8 cellular contexts compared by ENCODE assay signal in genomic region chr22:35376728-35377472, GRCh38. TPM values are rescaled to one million over a fixed set of nuclear protein-coding genes. Genes with fewer than 3 reads are reported as not detected.
DNase-seq lines count a peak whose midpoint lies in the region; ATAC-seq and TF ChIP-seq lines count a peak whose summit lies in the region.

No MANE protein-coding gene starts in this region.

- no CpG with 5 or more reads among the region's 17 CpGs for WGBS in trophoblast cell (ENCODE audit: extremely low coverage, insufficient coverage, insufficient read length)

- peak; percentile 94 for DNase-seq in CMK (ENCODE audit: low read depth)
- peak; percentile 76 for DNase-seq in GM19240 (ENCODE audit: insufficient read length, low spot score)
- DNase-seq in PC-3, result peak; percentile 94
- peak; percentile 94 to 98 for DNase-seq in ascending aorta (ENCODE audit: low spot score in 2 of 2)
- DNase-seq in left ventricle myocardium superior, result peak; percentile 88
- peak; percentile 97 to 99 for DNase-seq in trophoblast cell

- H3K4me2 ChIP-seq in PC-3 (ENCODE audit: low read length) (peak overlapping the region; percentile 50), trophoblast cell (ENCODE audit: low read length) (peak overlapping the region; percentile 48)

- H3K23ac ChIP-seq in trophoblast cell (ENCODE audit: low read length), result no peak overlapping the region

- H2BK120ac ChIP-seq in trophoblast cell (ENCODE audit: insufficient read depth, low read length, poor library complexity), result peak overlapping the region; percentile 80

- peak overlapping the region; percentile 48 for H2BK12ac ChIP-seq in trophoblast cell (ENCODE audit: low read length)

- H3K9me3 ChIP-seq in PC-3 (ENCODE audit: low read length), result no peaks in the 10 kb centered on the region
- no peaks in the 10 kb centered on the region for H3K9me3 ChIP-seq in ascending aorta
- peaks cover 2% of the 10 kb centered on the region for H3K9me3 ChIP-seq in trophoblast cell (ENCODE audit: insufficient read depth, low read depth, low read length)

- H3K79me1 ChIP-seq in trophoblast cell (ENCODE audit: low read length), result peaks cover 50% of the 10 kb centered on the region

- H2BK5ac ChIP-seq in trophoblast cell (ENCODE audit: low read depth, low read length, poor library complexity), result peak overlapping the region; percentile 85

- H4K20me1 ChIP-seq in PC-3 (ENCODE audit: low read length), result no peaks in the 10 kb centered on the region

- TF ChIP-seq CTCF in PC-3 (conservative IDR thresholded peaks at IDR 0.05; ENCODE audit: low read depth, low read length) (no peak), ascending aorta (IDR thresholded peaks at IDR 0.05) (no peak)

- H3K36me3 ChIP-seq in PC-3 (ENCODE audit: low read depth, low read length) (no peaks in the 10 kb centered on the region), ascending aorta (no peaks in the 10 kb centered on the region), trophoblast cell (ENCODE audit: control insufficient read depth in 1 of 2, insufficient read depth in 2 of 2, low read length in 2 of 2) (no peaks in the 10 kb centered on the region)

- H4K12ac ChIP-seq in trophoblast cell (ENCODE audit: low read depth, low read length), result peak overlapping the region; percentile 48

- peaks cover 6% of the 10 kb centered on the region for H3K79me2 ChIP-seq in PC-3 (ENCODE audit: low read length)
- peaks cover 10% of the 10 kb centered on the region for H3K79me2 ChIP-seq in trophoblast cell (ENCODE audit: control insufficient read depth, insufficient read depth, low read length, poor library complexity)

- H3K9ac ChIP-seq in PC-3 (ENCODE audit: low read length) (peak overlapping the region; percentile 55), trophoblast cell (ENCODE audit: low read length) (no peak overlapping the region)

- H3K27ac ChIP-seq in PC-3 (ENCODE audit: low read length) (peak overlapping the region; percentile 66), ascending aorta (peak overlapping the region; percentile 70 to 74), trophoblast cell (ENCODE audit: low read depth, low read length) (peak overlapping the region; percentile 69)

- H3K14ac ChIP-seq in trophoblast cell (ENCODE audit: low read length), result peak overlapping the region; percentile 59

- H3K4ac ChIP-seq in trophoblast cell (ENCODE audit: low read depth, low read length), result peak overlapping the region; percentile 54

- BruUV-seq in PC-3 (replicated peaks; lab: Mats Ljungman, UMichigan), result no TSS peak

- H2AK5ac ChIP-seq in trophoblast cell (ENCODE audit: low read length), result peak overlapping the region; percentile 38

- H4K8ac ChIP-seq in trophoblast cell (ENCODE audit: low read depth, low read length), result peak overlapping the region; percentile 75

- H2AFZ ChIP-seq in PC-3 (ENCODE audit: low read length) (peak overlapping the region; percentile 41; the same call in 1 of the 2 replicates), trophoblast cell (ENCODE audit: insufficient read depth, low read length, poor library complexity) (peak overlapping the region; percentile 12)

- CTCF ChIA-PET in PC-3 (lab: Charles Lee), result no interaction called here

- ATAC-seq in HG03571 (IDR thresholded peaks at IDR 0.05; ENCODE audit: unreplicated experiment) (peak; percentile 58), PC-3 (peak; percentile 41), left ventricle myocardium superior (peak; percentile 55), HG03521 (IDR thresholded peaks at IDR 0.05; ENCODE audit: unreplicated experiment) (no peak)

- no peak overlapping the region for H3K4me3 ChIP-seq in PC-3 (ENCODE audit: low read length)
- peak overlapping the region in 1 of 2 donors; percentile 24 for H3K4me3 ChIP-seq in ascending aorta
- no peak overlapping the region for H3K4me3 ChIP-seq in trophoblast cell (ENCODE audit: low read depth, low read length)

- H3K9me2 ChIP-seq in PC-3 (replicated peaks; ENCODE audit: low read length), result no peaks in the 10 kb centered on the region

- H3K4me1 ChIP-seq in PC-3 (ENCODE audit: insufficient read depth, low read length) (peaks cover 31% of the 10 kb centered on the region), ascending aorta (peaks cover 5 to 33% of the 10 kb centered on the region in 2 donors), trophoblast cell (ENCODE audit: control insufficient read depth in 1 of 2, insufficient read depth in 2 of 2, low read length in 2 of 2) (peaks cover 26 to 36% of the 10 kb centered on the region in 2 experiments)

- H3K27me3 ChIP-seq in PC-3 (ENCODE audit: low read length) (no peaks in the 10 kb centered on the region), ascending aorta (no peaks in the 10 kb centered on the region), trophoblast cell (ENCODE audit: insufficient read depth, low read length) (no peaks in the 10 kb centered on the region)

- POLR2A ChIA-PET in PC-3 (lab: Charles Lee; ENCODE audit: unreplicated experiment), result interaction anchor here (0.6 kb wide), 1 partner anchor 1000 kb away, joined by 3 read pairs; no protein-coding TSS in a partner anchor

- peak overlapping the region; percentile 87 for H4K91ac ChIP-seq in trophoblast cell (ENCODE audit: low read depth, low read length)

- H3K18ac ChIP-seq in trophoblast cell (ENCODE audit: low read length), result peak overlapping the region; percentile 62

- no peaks in the 10 kb centered on the region for H3F3A ChIP-seq in PC-3 (ENCODE audit: low read length, unreplicated experiment)

- intact Hi-C loops in PC-3 (cut with micrococcal nuclease), result no loop called here
- intact Hi-C loops in ascending aorta (cut with DNase I), result no loop called here
- intact Hi-C loops in left ventricle myocardium superior (cut with micrococcal nuclease), result no loop called here

RNA-seq across cellular contexts. Expression of gene HMOX1, which starts 4.0 kb away (rescaled TPM):
- total RNA-seq in PC-3 (2014; rRNA removed) (14.5 and 16.5 TPM in 2 replicates), ascending aorta (27.1 TPM), left ventricle myocardium superior (3.8 TPM)
- 298 and 341 TPM in 2 replicates for polyA plus RNA-seq in trophoblast cell (2013)

RNA-seq across cellular contexts. Expression of gene MCM5, which starts 23.0 kb away (rescaled TPM):
- total RNA-seq in PC-3 (2014; rRNA removed), result 112 and 131 TPM in 2 replicates
- total RNA-seq in ascending aorta, result 31.1 TPM
- 10.8 TPM for total RNA-seq in left ventricle myocardium superior
- 35.5 and 35.9 TPM in 2 replicates for polyA plus RNA-seq in trophoblast cell (2013)
